ENCODE assay signal across 20 cellular contexts in genomic region chr19:33811246-33811645, GRCh38.
"Had no signal": no experiment of that assay in that cellular context is flagged by ENCODE, and none has a peak within 500 bp of the region (broad histone marks: within the 10 kb centered on the region; RNA-seq: fewer than 3 reads in every experiment).

No MANE protein-coding gene starts in this region.

- H3K36me3 Mint-ChIP-seq: naive B cell; stimulated activated memory B cell treated with anti-CD40 and anti-IgM and Interleukin-4, amounts not matched to agents 10 μg/mL and 1 μg/mL and 100 μg/mL, for 72 hours had no signal

- H3K4me1 Mint-ChIP-seq: naive B cell; nephron; stimulated activated memory B cell treated with anti-CD40 and anti-IgM and Interleukin-4, amounts not matched to agents 10 μg/mL and 1 μg/mL and 100 μg/mL, for 72 hours; stimulated activated naive CD8-positive, alpha-beta T cell treated with anti-CD3 and anti-CD28 coated beads, Interleukin-15, amount 100 ng/mL, for 72 hours had no signal

- H3K27ac Mint-ChIP-seq: nephron; stimulated activated memory B cell treated with anti-CD40 and anti-IgM and Interleukin-4, amounts not matched to agents 10 μg/mL and 1 μg/mL and 100 μg/mL, for 72 hours; stimulated activated naive CD8-positive, alpha-beta T cell treated with anti-CD3 and anti-CD28 coated beads, Interleukin-15, amount 100 ng/mL, for 72 hours had no signal

- H3K9me3 ChIP-seq: heart right ventricle, testis, tibial nerve had no signal

- DNase-seq: central memory CD4-positive, alpha-beta T cell; cortex of kidney; effector CD8-positive, alpha-beta T cell; heart right ventricle; hypothalamus; kidney glomerular epithelial cell; mesendoderm; naive B cell; stimulated activated CD4-positive, alpha-beta T cell treated with anti-CD3 and anti-CD28 coated beads, Interleukin-15, amount 100 ng/mL, for 24 hours; stimulated activated CD4-positive, alpha-beta T cell treated with anti-CD3 and anti-CD28 coated beads, Interleukin-1b, Interleukin-23, amount 100 ng/mL, for 48 hours; stimulated activated CD4-positive, alpha-beta T cell treated with anti-CD3 and anti-CD28 coated beads, Interleukin-4, amount 100 ng/mL, for 24 hours; stimulated activated naive CD8-positive, alpha-beta T cell treated with anti-CD3 and anti-CD28 coated beads, Interleukin-15, amount 100 ng/mL, for 72 hours; testis had no signal

- ATAC-seq: esophagus mucosa; heart right ventricle; left lobe of liver; right cardiac atrium; stimulated activated memory B cell treated with anti-CD40 and anti-IgM and Interleukin-4, amounts not matched to agents 10 μg/mL and 1 μg/mL and 100 μg/mL, for 72 hours; stimulated activated naive CD8-positive, alpha-beta T cell treated with anti-CD3 and anti-CD28 coated beads, Interleukin-15, amount 100 ng/mL, for 72 hours had no signal

- H3K9me3 Mint-ChIP-seq: naive B cell; nephron; stimulated activated memory B cell treated with anti-CD40 and anti-IgM and Interleukin-4, amounts not matched to agents 10 μg/mL and 1 μg/mL and 100 μg/mL, for 72 hours; stimulated activated naive CD8-positive, alpha-beta T cell treated with anti-CD3 and anti-CD28 coated beads, Interleukin-15, amount 100 ng/mL, for 72 hours had no signal

- H3K4me1 ChIP-seq: testis, tibial nerve had no signal

- H3K4me3 Mint-ChIP-seq: naive B cell; nephron; stimulated activated memory B cell treated with anti-CD40 and anti-IgM and Interleukin-4, amounts not matched to agents 10 μg/mL and 1 μg/mL and 100 μg/mL, for 72 hours; stimulated activated naive CD8-positive, alpha-beta T cell treated with anti-CD3 and anti-CD28 coated beads, Interleukin-15, amount 100 ng/mL, for 72 hours had no signal

- H3K4me3 ChIP-seq: dorsolateral prefrontal cortex, heart right ventricle, testis, tibial nerve had no signal

- H3K27me3 Mint-ChIP-seq: naive B cell; stimulated activated memory B cell treated with anti-CD40 and anti-IgM and Interleukin-4, amounts not matched to agents 10 μg/mL and 1 μg/mL and 100 μg/mL, for 72 hours; stimulated activated naive CD8-positive, alpha-beta T cell treated with anti-CD3 and anti-CD28 coated beads, Interleukin-15, amount 100 ng/mL, for 72 hours had no signal

- H3K27ac ChIP-seq: dorsolateral prefrontal cortex, heart right ventricle, testis, tibial nerve had no signal

- H3K27me3 ChIP-seq: dorsolateral prefrontal cortex, testis, tibial nerve had no signal
